In genomic region chr10:43968961-43969360, GRCh38 we compare ENCODE assay signal across 20 cellular contexts.
DNase-seq lines count a peak whose midpoint lies in the region; ATAC-seq, FAIRE-seq and TF ChIP-seq lines count a peak whose summit lies in the region.
"Had no signal": no experiment of that assay in that cellular context is flagged by ENCODE, and none has a peak within 500 bp of the region (broad histone marks: within the 10 kb centered on the region; RNA-seq: fewer than 3 reads in every experiment).

No MANE protein-coding gene starts in this region.

- TF ChIP-seq POLR2A in GM12892 (IDR thresholded peaks at IDR 0.05; ENCODE audit: low read depth, low read length): no peak

- no peak for ATAC-seq in lung (ENCODE audit: insufficient read depth, low FRiP score)
- ATAC-seq: CD8-positive, alpha-beta T cell; GM23338 had no signal

- H3K27me3 ChIP-seq in lung (ENCODE audit: control insufficient read depth, insufficient read depth): no peaks in the 10 kb centered on the region

- H3K27ac ChIP-seq in coronary artery (no peak overlapping the region), lung (ENCODE audit: low read depth in 1 of 2, low read length in 1 of 2) (no peak overlapping the region)
- H3K27ac ChIP-seq: 22Rv1, BLaER1, C4-2B had no signal

- H3K9me3 Mint-ChIP-seq in progenitor cell of endocrine pancreas (ENCODE audit: low read depth): no peaks in the 10 kb centered on the region
- H3K9me3 Mint-ChIP-seq: CD8-positive, alpha-beta T cell; GM23338; HFFc6 had no signal

- peaks cover 0 to 10% of the 10 kb centered on the region in 2 donors for H3K4me1 ChIP-seq in lung (ENCODE audit: control insufficient read depth in 2 of 2, insufficient read depth in 2 of 2, low read length in 2 of 2)
- H3K4me1 ChIP-seq: Caco-2, HAP-1 had no signal

- peaks cover 11% of the 10 kb centered on the region for H3K27me3 Mint-ChIP-seq in progenitor cell of endocrine pancreas
- H3K27me3 Mint-ChIP-seq: CD4-positive, CD25-positive, alpha-beta regulatory T cell had no signal

- no peak overlapping the region for H3K4me3 Mint-ChIP-seq in progenitor cell of endocrine pancreas (ENCODE audit: low read depth)
- H3K4me3 Mint-ChIP-seq: B cell; CD4-positive, CD25-positive, alpha-beta regulatory T cell; CD8-positive, alpha-beta T cell; GM23338; HFFc6 had no signal

- peak; percentile 38 for DNase-seq in coronary artery (ENCODE audit: low spot score)
- DNase-seq in lung (ENCODE audit: low spot score): peak; percentile 20
- no peak for DNase-seq in progenitor cell of endocrine pancreas (ENCODE audit: low spot score, unreplicated experiment)
- DNase-seq in SIG-M5 (lab: John Stamatoyannopoulos, UW): no peak
- DNase-seq in stimulated activated CD4-positive, alpha-beta T cell treated with anti-CD3 and anti-CD28 coated beads, Interleukin-15, amount 100 ng/mL, for 24 hours: no peak
- DNase-seq in GM12892 (ENCODE audit: insufficient read length): no peak
- DNase-seq: Caco-2; CD4-positive, CD25-positive, alpha-beta regulatory T cell; CD8-positive, alpha-beta T cell; DMS153; DND-41; HFFc6 had no signal

- H3K36me3 ChIP-seq in lung (ENCODE audit: control insufficient read depth in 2 of 2, insufficient read depth in 2 of 2, low read length in 2 of 2): no peaks in the 10 kb centered on the region
- H3K36me3 ChIP-seq: BLaER1, HAP-1 had no signal

- H3K4me1 Mint-ChIP-seq in progenitor cell of endocrine pancreas (ENCODE audit: low read depth): no peaks in the 10 kb centered on the region
- H3K4me1 Mint-ChIP-seq: GM23338 had no signal

- H3K4me3 ChIP-seq in coronary artery (no peak overlapping the region), lung (no peak overlapping the region)
- H3K4me3 ChIP-seq: BLaER1, GM23338, HAP-1 had no signal

- H3K9me3 ChIP-seq in lung (ENCODE audit: control insufficient read depth in 2 of 2, insufficient read depth in 1 of 2, low read length in 1 of 2): peaks cover 0 to 2% of the 10 kb centered on the region in 2 donors
- H3K9me3 ChIP-seq: BLaER1, Caco-2, HAP-1 had no signal

- no peaks in the 10 kb centered on the region for H3K36me3 Mint-ChIP-seq in progenitor cell of endocrine pancreas (ENCODE audit: insufficient read depth)
- H3K36me3 Mint-ChIP-seq: CD4-positive, CD25-positive, alpha-beta regulatory T cell; CD8-positive, alpha-beta T cell had no signal

- no peak for TF ChIP-seq CTCF in coronary artery (IDR thresholded peaks at IDR 0.05)
- TF ChIP-seq CTCF in lung (IDR thresholded peaks at IDR 0.05; ENCODE audit: control extremely low read depth, extremely low read depth): no peak
- no peak for TF ChIP-seq CTCF in progenitor cell of endocrine pancreas (IDR thresholded peaks at IDR 0.05; ENCODE audit: unreplicated experiment)

- H3K27ac Mint-ChIP-seq in progenitor cell of endocrine pancreas: peak overlapping the region; percentile 3
- H3K27ac Mint-ChIP-seq: B cell; CD8-positive, alpha-beta T cell; GM23338; HFFc6 had no signal

- WGBS in lung, 2 donors: 81 to 85% methylated on average over 14 of the region's 14 CpGs

- FAIRE-seq in GM12892 (lab: Jason Lieb, UNC): no peak
- FAIRE-seq: A204.1, G401.6 had no signal

Comparison
In these comparisons a context has a peak if more than half of its experiments do, and no peak if none do; other contexts are left out.
1. DNase-seq: peak in coronary artery (single experiment) and lung (single experiment); none in progenitor cell of endocrine pancreas (single experiment), SIG-M5 (single experiment), stimulated activated CD4-positive, alpha-beta T cell treated with anti-CD3 and anti-CD28 coated beads, Interleukin-15, amount 100 ng/mL, for 24 hours (single experiment) and GM12892 (single experiment).